13 cellular contexts compared by ENCODE assay signal in genomic region chr16:85329999-85330693, GRCh38.
DNase-seq lines count a peak whose midpoint lies in the region; ATAC-seq, FAIRE-seq and TF ChIP-seq lines count a peak whose summit lies in the region.
"Had no signal": no experiment of that assay in that cellular context is flagged by ENCODE, and none has a peak within 500 bp of the region (broad histone marks: within the 10 kb centered on the region; RNA-seq: fewer than 3 reads in every experiment).

No MANE protein-coding gene starts in this region.

- peak; percentile 3; the same call in 1 of the 3 replicates for ATAC-seq in HepG2
- ATAC-seq in right lobe of liver: no peak
- no peak for ATAC-seq in aorta (ENCODE audit: low FRiP score)

- CTCF ChIA-PET in HepG2 (lab: Yijun Ruan, JAX; ENCODE audit: low intra/inter-chr PET ratio, low total read pairs): interaction anchor here (1.5 to 2.7 kb wide), 2 partner anchors 33 to 55 kb away, joined by 6 to 20 read pairs; no protein-coding TSS in a partner anchor
- CTCF ChIA-PET in CD4-positive, alpha-beta memory T cell (lab: Charles Lee; ENCODE audit: partially characterized antibody): interaction anchor here (1.1 kb wide), 2 partner anchors 9 to 27 kb away, joined by 3 to 4 read pairs; no protein-coding TSS in a partner anchor

- H3K27me3 ChIP-seq in HepG2 (ENCODE audit: control insufficient read depth in 1 of 2, insufficient read depth in 2 of 2, low read length in 2 of 2): peaks cover 5 to 31% of the 10 kb centered on the region in 2 experiments
- H3K27me3 ChIP-seq in right lobe of liver: no peaks in the 10 kb centered on the region
- no peaks in the 10 kb centered on the region for H3K27me3 ChIP-seq in SJCRH30
- H3K27me3 ChIP-seq in CD4-positive, alpha-beta memory T cell (ENCODE audit: insufficient read depth, low read length): no peaks in the 10 kb centered on the region
- no peaks in the 10 kb centered on the region for H3K27me3 ChIP-seq in aorta (ENCODE audit: control insufficient read depth in 1 of 2, insufficient read depth in 2 of 2, low read length in 1 of 2)

- no peaks in the 10 kb centered on the region for H3K79me2 ChIP-seq in HepG2 (ENCODE audit: insufficient read depth, low read length)

- H3K27ac Mint-ChIP-seq in type B pancreatic cell: peak overlapping the region; percentile 79
- H3K27ac Mint-ChIP-seq in CD4-positive, alpha-beta memory T cell: no peak overlapping the region
- H3K27ac Mint-ChIP-seq: activated T-cell treated with anti-CD3 and anti-CD28 coated beads, Interleukin-2, amount 50 U/mL, for 72 hours had no signal

- H3K4me1 ChIP-seq in HepG2 (ENCODE audit: insufficient read depth, low read length) (peaks cover 39% of the 10 kb centered on the region), right lobe of liver (peaks cover 0 to 11% (median 3%) of the 10 kb centered on the region in 4 donors), SJCRH30 (peaks cover 19% of the 10 kb centered on the region), aorta (ENCODE audit: control insufficient read depth in 1 of 2, insufficient read depth in 2 of 2, low read length in 2 of 2) (no peaks in the 10 kb centered on the region)
- no peaks in the 10 kb centered on the region for H3K4me1 ChIP-seq in CD4-positive, alpha-beta memory T cell (ENCODE audit: insufficient read depth, low read length)

- no peak for DNase-seq in HepG2 (ENCODE audit: low spot score)
- no peak for DNase-seq in right lobe of liver
- peak in 1 of 2 experiments; percentile 51 for DNase-seq in SJCRH30
- DNase-seq in type B pancreatic cell (ENCODE audit: extremely low spot score, unreplicated experiment): no peak
- DNase-seq in NCI-H187 (lab: John Stamatoyannopoulos, UW): no peak
- no peak for DNase-seq in CD4-positive, alpha-beta memory T cell
- DNase-seq in aorta: no peak
- DNase-seq: activated CD4-positive, alpha-beta T cell treated with anti-CD3 and anti-CD28 coated beads for 4 hours; activated T-cell treated with anti-CD3 and anti-CD28 coated beads, Interleukin-2, amount 50 U/mL, for 72 hours; NCI-H774 had no signal

- H3K9ac ChIP-seq in HepG2 (ENCODE audit: insufficient read depth, low read depth, low read length): no peak overlapping the region

- H3K9me3 ChIP-seq in HepG2 (ENCODE audit: low read length) (no peaks in the 10 kb centered on the region), right lobe of liver (no peaks in the 10 kb centered on the region), SJCRH30 (replicated peaks) (no peaks in the 10 kb centered on the region), iPS-18c (ENCODE audit: control insufficient read depth, insufficient read depth, low read length) (no peaks in the 10 kb centered on the region), aorta (ENCODE audit: control insufficient read depth, low read length) (no peaks in the 10 kb centered on the region)
- H3K9me3 ChIP-seq in CD4-positive, alpha-beta memory T cell (ENCODE audit: control insufficient read depth in 1 of 2, low read length in 2 of 2): no peaks in the 10 kb centered on the region

- intact Hi-C loops in HepG2 (cut with micrococcal nuclease; ENCODE audit: unreplicated experiment) (loop anchor here (2.0 to 5.0 kb wide), 3 partner anchors 13 to 55 kb away; no protein-coding TSS in a partner anchor), right lobe of liver (cut with DNase I) (no loop called here), aorta (cut with DNase I) (no loop called here)
- intact Hi-C loops in CD4-positive, alpha-beta memory T cell (cut with micrococcal nuclease): no loop called here

- no peak for TF ChIP-seq CTCF in HepG2 (CRISPR knock-in tag; IDR thresholded peaks at IDR 0.05)
- no peak for TF ChIP-seq CTCF in right lobe of liver (IDR thresholded peaks at IDR 0.05)
- TF ChIP-seq CTCF in type B pancreatic cell (conservative IDR thresholded peaks at IDR 0.05): no peak

- H4K20me1 ChIP-seq in HepG2 (ENCODE audit: insufficient read depth, low read length): peaks cover 11% of the 10 kb centered on the region; the same call in 1 of the 2 replicates

- in situ Hi-C loops in HepG2 (cut with HindIII; ENCODE audit: extremely low pct_ligation_motif_present, low pct_unique_long_range_greater_than_20kb): no loop called here

- H3K4me3 ChIP-seq in HepG2 (replicated peaks in 1 of 3; ENCODE audit: insufficient read depth in 1 of 3, low read depth in 2 of 3, low read length in 3 of 3): no peak overlapping the region; a peak in 1 of 6 replicates
- no peak overlapping the region for H3K4me3 ChIP-seq in right lobe of liver
- no peak overlapping the region for H3K4me3 ChIP-seq in SJCRH30
- peak overlapping the region; percentile 17; the same call in 1 of the 2 replicates for H3K4me3 ChIP-seq in iPS-18c (ENCODE audit: insufficient read depth, low read depth, low read length)
- no peak overlapping the region for H3K4me3 ChIP-seq in CD4-positive, alpha-beta memory T cell (ENCODE audit: low read length in 2 of 2)
- no peak overlapping the region for H3K4me3 ChIP-seq in aorta (ENCODE audit: low read length in 2 of 2)

- no peak overlapping the region for H2AFZ ChIP-seq in HepG2 (ENCODE audit: low read length)

- FAIRE-seq in HepG2 (lab: Jason Lieb, UNC): no peak

- H3K36me3 ChIP-seq in HepG2 (replicated peaks in 1 of 2; ENCODE audit: control insufficient read depth in 1 of 2, insufficient read depth in 2 of 2, low read length in 2 of 2): no peaks in the 10 kb centered on the region
- H3K36me3 ChIP-seq in right lobe of liver: no peaks in the 10 kb centered on the region
- no peaks in the 10 kb centered on the region for H3K36me3 ChIP-seq in SJCRH30
- H3K36me3 ChIP-seq in CD4-positive, alpha-beta memory T cell (ENCODE audit: insufficient read depth, low read length): no peaks in the 10 kb centered on the region
- H3K36me3 ChIP-seq in aorta (ENCODE audit: control insufficient read depth in 1 of 2, insufficient read depth in 2 of 2, low read length in 1 of 2): no peaks in the 10 kb centered on the region

- no peaks in the 10 kb centered on the region for H3K36me3 Mint-ChIP-seq in type B pancreatic cell
- no peaks in the 10 kb centered on the region for H3K36me3 Mint-ChIP-seq in CD4-positive, alpha-beta memory T cell

- peaks cover 44% of the 10 kb centered on the region for H3K4me1 Mint-ChIP-seq in type B pancreatic cell (ENCODE audit: unreplicated experiment)
- H3K4me1 Mint-ChIP-seq in CD4-positive, alpha-beta memory T cell: peaks cover 4 to 13% (median 9%) of the 10 kb centered on the region in 4 donors

- POLR2A ChIA-PET in HepG2 (lab: Yijun Ruan, JAX): no interaction called here
- POLR2A ChIA-PET in CD4-positive, alpha-beta memory T cell (lab: Charles Lee; ENCODE audit: partially characterized antibody): no interaction called here

- TF ChIP-seq RAD21 in HepG2 (CRISPR knock-in tag; IDR thresholded peaks at IDR 0.05): no peak

- H3K4me2 ChIP-seq in HepG2 (ENCODE audit: low read depth, low read length): peak overlapping the region; percentile 8; the same call in 1 of the 2 replicates

- TF ChIP-seq POLR2A in HepG2 (IDR thresholded peaks at IDR 0.05; ENCODE audit: insufficient read depth in 1 of 2, low read depth in 2 of 2, low read length in 2 of 2) (no peak), right lobe of liver (IDR thresholded peaks at IDR 0.05) (no peak)

- no TSS peak for BruUV-seq in HepG2 (replicated peaks; lab: Mats Ljungman, UMichigan)

- TF ChIP-seq EP300 in HepG2 (IDR thresholded peaks at IDR 0.05; ENCODE audit: low read depth in 2 of 2, low read length in 2 of 2) (no peak), HepG2 (CRISPR knock-in tag; IDR thresholded peaks at IDR 0.05; ENCODE audit: borderline replicate concordance) (no peak)

- WGBS in HepG2 (ENCODE audit: low lambda C conversion rate): 47% methylated on average over 18 of the region's 21 CpGs
- WGBS in right lobe of liver (ENCODE audit: insufficient coverage, low coverage, low lambda C conversion rate, missing lambda C conversion rate): 53% methylated on average over 5 of the region's 21 CpGs
- WGBS in aorta, 2 donors: 55 to 72% methylated on average over 21 of the region's 21 CpGs

- peak overlapping the region; percentile 69 for H3K4me3 Mint-ChIP-seq in type B pancreatic cell
- no peak overlapping the region for H3K4me3 Mint-ChIP-seq in CD4-positive, alpha-beta memory T cell
- H3K4me3 Mint-ChIP-seq: activated T-cell treated with anti-CD3 and anti-CD28 coated beads, Interleukin-2, amount 50 U/mL, for 72 hours; memory B cell had no signal

- no peaks in the 10 kb centered on the region for H3K9me3 Mint-ChIP-seq in type B pancreatic cell
- H3K9me3 Mint-ChIP-seq in CD4-positive, alpha-beta memory T cell: peaks cover 0 to 3% (median 0%) of the 10 kb centered on the region in 8 donors
- H3K9me3 Mint-ChIP-seq: activated T-cell treated with anti-CD3 and anti-CD28 coated beads, Interleukin-2, amount 50 U/mL, for 72 hours had no signal

- H3K27ac ChIP-seq in HepG2 (ENCODE audit: extremely low read length, insufficient read depth, low read length): no peak overlapping the region
- no peak overlapping the region for H3K27ac ChIP-seq in right lobe of liver
- H3K27ac ChIP-seq in SJCRH30: peak overlapping the region; percentile 43
- no peak overlapping the region for H3K27ac ChIP-seq in CD4-positive, alpha-beta memory T cell (ENCODE audit: low read depth, low read length)
- H3K27ac ChIP-seq in aorta (ENCODE audit: low read depth in 1 of 2, low read length in 2 of 2): no peak overlapping the region
- H3K27ac ChIP-seq: epithelial cell of prostate had no signal

- no peaks in the 10 kb centered on the region for H3K27me3 Mint-ChIP-seq in type B pancreatic cell
- H3K27me3 Mint-ChIP-seq in CD4-positive, alpha-beta memory T cell: peaks cover 14 to 15% of the 10 kb centered on the region in 2 donors

TF ChIP-seq in HepG2, 621 proteins besides CTCF, POLR2A, EP300 and RAD21 (continues in another document):
- TF ChIP-seq ZNF788 (CRISPR knock-in tag; IDR thresholded peaks at IDR 0.05; ENCODE audit: borderline replicate concordance): 0 out of 2 replicates have a peak, but pooled peaks have one; percentile 26
- no peak for TF ChIP-seq DDIT3 (CRISPR knock-in tag; IDR thresholded peaks at IDR 0.05)
- TF ChIP-seq MTF2 (CRISPR knock-in tag; IDR thresholded peaks at IDR 0.05; ENCODE audit: borderline replicate concordance): no peak
- TF ChIP-seq SNAI1 (CRISPR knock-in tag; IDR thresholded peaks at IDR 0.05; ENCODE audit: borderline replicate concordance): no peak
- no peak for TF ChIP-seq ARID2 (CRISPR knock-in tag; IDR thresholded peaks at IDR 0.05; ENCODE audit: borderline replicate concordance)
- 0 out of 2 replicates have a peak, but pooled peaks have one; percentile 16 for TF ChIP-seq GABPB1 (CRISPR knock-in tag; IDR thresholded peaks at IDR 0.05)
